Comparison of ENCODE assay signal across 8 cellular contexts in the genomic region with DNA sequence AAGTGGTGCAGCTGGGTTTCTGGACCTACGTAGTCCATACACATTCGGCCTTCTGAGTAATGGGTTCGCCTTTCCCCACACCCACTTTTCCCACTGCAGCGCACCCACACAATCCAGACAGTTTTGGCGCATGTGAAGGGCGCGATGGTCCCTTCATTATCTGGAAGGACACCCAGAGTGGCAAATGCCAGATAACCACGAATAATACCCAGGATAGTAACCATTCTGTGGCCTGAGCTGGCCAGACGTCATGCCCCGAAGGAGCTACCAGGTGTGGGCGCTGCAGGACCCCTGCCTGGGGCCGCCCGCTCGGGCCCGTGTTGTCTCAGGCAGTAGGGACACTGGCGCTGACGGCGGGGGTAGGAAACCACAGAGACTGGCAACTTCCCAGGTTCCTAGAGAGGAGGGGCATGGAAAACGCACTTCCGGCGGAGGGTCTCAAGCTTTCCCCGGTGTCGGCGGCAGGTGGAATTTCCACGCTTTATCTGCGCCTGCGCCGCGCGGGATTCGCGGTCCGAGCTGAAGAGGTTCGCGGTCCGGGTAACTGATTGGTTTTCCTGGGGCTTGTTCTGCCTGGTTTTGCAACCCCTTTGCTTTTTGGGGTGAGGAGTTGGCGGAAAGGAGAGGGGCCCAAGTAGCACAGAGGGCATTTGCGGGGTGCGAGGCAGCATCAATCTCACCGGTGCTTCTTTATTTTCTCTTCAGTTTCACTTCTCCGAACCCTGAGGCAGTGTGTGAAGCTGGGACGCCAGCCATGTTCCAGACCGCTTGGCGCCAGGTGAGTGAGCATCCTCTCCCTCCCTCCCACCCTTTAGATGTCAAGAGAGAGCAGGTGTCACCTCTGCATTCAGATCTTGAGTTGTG. TPM values are rescaled to one million over a fixed set of nuclear protein-coding genes. Genes with fewer than 3 reads are reported as not detected.
A peak's percentile ranks its signal among the peaks of the same experiment; 100 is the strongest.
DNase-seq lines count a peak whose midpoint lies in the region; ATAC-seq and TF ChIP-seq lines count a peak whose summit lies in the region.

Gene ZNF620 (plus strand): TSS at position 441 of the 864 bp plus-strand sequence. CDS start 314 bp downstream, at position 755.

- H3K4me2 ChIP-seq in IMR-90 (ENCODE audit: low read depth, low read length), result peak within 1 kb of the TSS; percentile 90

- H3K18ac ChIP-seq in IMR-90 (ENCODE audit: low read depth, low read length), result peak within 1 kb of the TSS; percentile 21; the same call in 1 of the 2 replicates

- TF ChIP-seq RAD21 in IMR-90 (IDR thresholded peaks at IDR 0.05; ENCODE audit: low read length), result no peak

- no peaks in the 10 kb centered on the region for H3K9me3 Mint-ChIP-seq in glutamatergic neuron (ENCODE audit: unreplicated experiment)

- intact Hi-C loops in IMR-90 (cut with micrococcal nuclease), result no loop called here

- peak within 1 kb of the TSS; percentile 9; the same call in 1 of the 2 replicates for H2AK5ac ChIP-seq in IMR-90 (ENCODE audit: low read depth, low read length)

- peak within 1 kb of the TSS; percentile 89 for H3K23ac ChIP-seq in IMR-90 (ENCODE audit: low read depth, low read length)

- H3K9ac ChIP-seq in IMR-90 (ENCODE audit: low read depth, low read length), result peak within 1 kb of the TSS; percentile 42

- dilution Hi-C loops in IMR-90 (cut with HindIII; ENCODE audit: low sequenced_read_pairs, unreplicated experiment), result no loop called here

- POLR2A ChIA-PET in IMR-90 (lab: Charles Lee; ENCODE audit: unreplicated experiment), result interaction anchor here (0.6 kb wide), 1 partner anchor 705 kb away, joined by 3 read pairs; no protein-coding TSS in a partner anchor

- peak within 1 kb of the TSS; percentile 96 for H3K4me3 Mint-ChIP-seq in glutamatergic neuron (ENCODE audit: unreplicated experiment)

- H3K27ac ChIP-seq in IMR-90 (ENCODE audit: insufficient read depth, low read length) (peak within 1 kb of the TSS; percentile 21), thoracic aorta (peak within 1 kb of the TSS; percentile 79 to 86)

- 0 out of 3 replicates have a peak within 1 kb of the TSS, but pooled peaks have one; percentile 37 for H2BK15ac ChIP-seq in IMR-90 (ENCODE audit: low read depth, low read length)

- H3K4me1 ChIP-seq in IMR-90 (ENCODE audit: control insufficient read depth, insufficient read depth, low read length) (peaks cover 8% of the 10 kb centered on the region), thoracic aorta (ENCODE audit: control insufficient read depth in 1 of 2, low read depth in 2 of 2) (peaks cover 14 to 21% of the 10 kb centered on the region in 2 donors)

- H3K79me1 ChIP-seq in IMR-90 (ENCODE audit: low read depth in 1 of 2, low read length in 2 of 2), result no peaks in the 10 kb centered on the region

- H4K20me1 ChIP-seq in IMR-90 (ENCODE audit: insufficient read depth, low read length), result no peaks in the 10 kb centered on the region

- no peak within 1 kb of the TSS for H4K91ac ChIP-seq in IMR-90 (ENCODE audit: insufficient read depth, low read depth, low read length)

- peaks cover 4% of the 10 kb centered on the region for H3K4me1 Mint-ChIP-seq in glutamatergic neuron (ENCODE audit: low read depth, unreplicated experiment)

- H4K8ac ChIP-seq in IMR-90 (ENCODE audit: low read depth in 2 of 2, low read length in 2 of 2), result peak within 1 kb of the TSS; percentile 16 to 34; a peak in 1 of 4 replicates

- peak within 1 kb of the TSS; percentile 90 for H2AFZ ChIP-seq in IMR-90 (replicated peaks; ENCODE audit: low read length, poor library complexity)

- H2AK9ac ChIP-seq in IMR-90 (replicated peaks; ENCODE audit: low read depth, low read length, poor library complexity), result peak within 1 kb of the TSS; percentile 7

- H3K56ac ChIP-seq in IMR-90 (ENCODE audit: extremely low read depth, insufficient read depth, low read length), result no peak within 1 kb of the TSS

- peaks cover 8% of the 10 kb centered on the region for H3K9me1 ChIP-seq in IMR-90 (ENCODE audit: insufficient read depth, low read length)

- 0 out of 2 replicates have a peak, but pooled peaks have one; percentile 25 for TF ChIP-seq POLR2A in IMR-90 (IDR thresholded peaks at IDR 0.05; ENCODE audit: low read depth, low read length)

- peak within 1 kb of the TSS; percentile 46 for H4K5ac ChIP-seq in IMR-90 (ENCODE audit: low read depth, low read length)

- H3K4ac ChIP-seq in IMR-90 (ENCODE audit: low read depth, low read length), result peak within 1 kb of the TSS; percentile 80

- CTCF ChIA-PET in IMR-90 (lab: Yijun Ruan, JAX), result no interaction called here

- H3K36me3 Mint-ChIP-seq in glutamatergic neuron (ENCODE audit: unreplicated experiment), result no peaks in the 10 kb centered on the region

- TF ChIP-seq CTCF in IMR-90 (conservative IDR thresholded peaks at IDR 0.05; ENCODE audit: low read depth, low read length) (no peak), glutamatergic neuron (IDR thresholded peaks at IDR 0.05; ENCODE audit: partially characterized antibody, unreplicated experiment) (no peak), thoracic aorta (IDR thresholded peaks at IDR 0.05) (no peak)

- H2BK5ac ChIP-seq in IMR-90 (ENCODE audit: low read depth, low read length, poor library complexity, severe bottlenecking), result peak within 1 kb of the TSS; percentile 20

- H3K14ac ChIP-seq in IMR-90 (replicated peaks; ENCODE audit: low read depth, low read length), result peak within 1 kb of the TSS; percentile 33

- no peaks in the 10 kb centered on the region for H3K9me3 ChIP-seq in IMR-90 (ENCODE audit: control insufficient read depth, insufficient read depth, low read length)
- H3K9me3 ChIP-seq in thoracic aorta, result no peaks in the 10 kb centered on the region

- in situ Hi-C loops in IMR-90 (cut with MboI; ENCODE audit: low sequenced_read_pairs), result no loop called here

- H3K36me3 ChIP-seq in IMR-90 (ENCODE audit: control insufficient read depth, insufficient read depth, low read length), result no peaks in the 10 kb centered on the region
- H3K36me3 ChIP-seq in thoracic aorta, result peaks cover 2% of the 10 kb centered on the region

- H3K27me3 Mint-ChIP-seq in glutamatergic neuron (ENCODE audit: unreplicated experiment), result peaks cover 2% of the 10 kb centered on the region

- no TSS peak for BruUV-seq in IMR-90 (replicated peaks; lab: Mats Ljungman, UMichigan)

- H3K4me3 ChIP-seq in IMR-90 (ENCODE audit: insufficient read depth, low read depth, low read length), result peak within 1 kb of the TSS; percentile 71
- peak within 1 kb of the TSS; percentile 92 for H3K4me3 ChIP-seq in thoracic aorta

- peak within 1 kb of the TSS; percentile 38 for H2BK120ac ChIP-seq in IMR-90 (ENCODE audit: low read depth, low read length)

- 18% methylated on average over 22 of the region's 44 CpGs; no CpG with 5 or more reads in 1 of the 2 experiments for WGBS in IMR-90 (ENCODE audit: extremely low coverage in 2 of 2, insufficient read length in 1 of 2), 2 experiments

- no peaks in the 10 kb centered on the region for H3K27me3 ChIP-seq in IMR-90 (ENCODE audit: control insufficient read depth, insufficient read depth, low read length)
- H3K27me3 ChIP-seq in thoracic aorta (replicated peaks; ENCODE audit: insufficient read depth), result no peaks in the 10 kb centered on the region

- H3K27ac Mint-ChIP-seq in glutamatergic neuron (ENCODE audit: unreplicated experiment), result peak within 1 kb of the TSS; percentile 80

- no peak within 1 kb of the TSS for H2BK20ac ChIP-seq in IMR-90 (ENCODE audit: low read depth, low read length)

- peak; percentile 82 for ATAC-seq in GM21390 (IDR thresholded peaks at IDR 0.05; ENCODE audit: unreplicated experiment)
- ATAC-seq in IMR-90 (ENCODE audit: low read depth), result peak; percentile 62
- peak; percentile 65 for ATAC-seq in thoracic aorta (ENCODE audit: insufficient number of reproducible peaks, low FRiP score, low read depth)

- DNase-seq in D341Med (ENCODE audit: low spot score), result peak; percentile 94
- peak; percentile 54 for DNase-seq in IMR-90
- DNase-seq in SHP77 treated with DMSO at 0.1 percent for 48 hours (lab: John Stamatoyannopoulos, UW), result peak; percentile 84
- peak; percentile 42 for DNase-seq in activated naive CD4-positive, alpha-beta T cell treated with Interleukin-2 at 50 U/mL for 16 hours
- DNase-seq in glutamatergic neuron, result peak; percentile 88
- DNase-seq in occipital lobe (lab: John Stamatoyannopoulos, UW), result peak; percentile 65
- DNase-seq in thoracic aorta (ENCODE audit: low spot score), result peak; percentile 31

TF ChIP-seq in IMR-90, 13 proteins besides CTCF, POLR2A, EP300 and RAD21:
- TF ChIP-seq MAZ (IDR thresholded peaks at IDR 0.05; ENCODE audit: borderline replicate concordance, low read depth, low read length) (0 out of 2 replicates have a peak, but pooled peaks have one; percentile 15), CEBPB (IDR thresholded peaks at IDR 0.05; ENCODE audit: low read depth, low read length) (no peak)

RNA-seq across cellular contexts. Expression of gene ZNF620, which starts in this region (rescaled TPM):
- 0.72 and 0.83 TPM in 2 replicates for total RNA-seq in IMR-90 (2012; rRNA removed)
- 0.22 and 0.48 TPM in 2 replicates for polyA plus RNA-seq in IMR-90 (2012; rRNA removed)
- 0.21 and 0.22 TPM in 2 replicates for polyA plus RNA-seq in IMR-90 (2012; cell fraction: cytosol; rRNA removed)
- polyA plus RNA-seq in IMR-90 (2012; cell fraction: nucleus; rRNA removed; ENCODE audit: low replicate concordance), result 0.35 and 1.9 TPM in 2 replicates
- total RNA-seq in glutamatergic neuron (ENCODE audit: unreplicated experiment), result 18.6 TPM
- 13.6 TPM for total RNA-seq in occipital lobe
- 1 to 10 TPM; 2.8 to 3.1 TPM for total RNA-seq in thoracic aorta

Comparison
In these comparisons a context has a peak if more than half of its experiments do, and no peak if none do; other contexts are left out.
1. Peak in every context shown above with its lines: DNase-seq, ATAC-seq, H3K4me3 ChIP-seq and H3K27ac ChIP-seq.
2. DNase-seq: peak in every context shown above with its lines; median percentile 94 in D341Med; 88 in glutamatergic neuron; 84 in SHP77 treated with DMSO at 0.1 percent for 48 hours; 65 in occipital lobe; 54 in IMR-90; 42 in activated naive CD4-positive, alpha-beta T cell treated with Interleukin-2 at 50 U/mL for 16 hours; 31 in thoracic aorta.